Comparison of ENCODE assay signal across 8 cellular contexts in genomic region chrX:129953334-129953648, GRCh38. TPM values are rescaled to one million over a fixed set of nuclear protein-coding genes. Genes with fewer than 3 reads are reported as not detected.
DNase-seq lines count a peak whose midpoint lies in the region; ATAC-seq, FAIRE-seq and TF ChIP-seq lines count a peak whose summit lies in the region.

No MANE protein-coding gene starts in this region.

- no peaks in the 10 kb centered on the region for H3K9me3 ChIP-seq in iPS DF 6.9 (ENCODE audit: control insufficient read depth, insufficient read depth, low read length)

- no peaks in the 10 kb centered on the region for H3K9me3 Mint-ChIP-seq in activated B cell treated with CpG ODN at 0.5 μM for 24 hours
- no peaks in the 10 kb centered on the region for H3K9me3 Mint-ChIP-seq in stimulated activated effector memory CD8-positive, alpha-beta T cell treated with anti-CD3 and anti-CD28 coated beads, Interleukin-12 subunit alpha, Interleukin-12 subunit beta, amount 100 ng/mL, for 72 hours

- peak; percentile 59 for DNase-seq in activated CD8-positive, alpha-beta memory T cell treated with anti-CD3 and anti-CD28 coated beads for 24 hours
- DNase-seq in activated CD8-positive, alpha-beta memory T cell treated with anti-CD3 and anti-CD28 coated beads, Interleukin-2, amount 50 U/mL, for 48 hours = no peak
- DNase-seq in activated B cell treated with CpG ODN at 0.5 μM for 24 hours (no peak), iPS DF 6.9 (ENCODE audit: low read depth, low spot score) (no peak), COLO829 (ENCODE audit: low spot score) (no peak), frontal cortex (ENCODE audit: low spot score in 2 of 2) (no peak)
- DNase-seq in stimulated activated effector memory CD8-positive, alpha-beta T cell treated with anti-CD3 and anti-CD28 coated beads, Interleukin-12 subunit alpha, Interleukin-12 subunit beta, amount 100 ng/mL, for 72 hours (ENCODE audit: low spot score in 2 of 2) = no peak

- peaks cover 26% of the 10 kb centered on the region for H3K4me1 Mint-ChIP-seq in activated B cell treated with CpG ODN at 0.5 μM for 24 hours
- H3K4me1 Mint-ChIP-seq in stimulated activated effector memory CD8-positive, alpha-beta T cell treated with anti-CD3 and anti-CD28 coated beads, Interleukin-12 subunit alpha, Interleukin-12 subunit beta, amount 100 ng/mL, for 72 hours = peaks cover 16% of the 10 kb centered on the region

- H3K4me3 ChIP-seq in iPS DF 6.9 (ENCODE audit: low read length) = peak overlapping the region; percentile 31; the same call in 1 of the 2 replicates

- POLR2A ChIA-PET in activated B cell treated with CpG ODN at 0.5 μM for 24 hours (lab: Charles Lee) = interaction anchor here (0.8 to 2.3 kb wide), 4 partner anchors 8 to 225 kb away, joined by 3 to 10 read pairs (median 3); no protein-coding TSS in a partner anchor

- H3K36me3 ChIP-seq in iPS DF 6.9 (ENCODE audit: control insufficient read depth, insufficient read depth, low read length) = no peaks in the 10 kb centered on the region

- H3K27ac Mint-ChIP-seq in activated B cell treated with CpG ODN at 0.5 μM for 24 hours = no peak overlapping the region
- H3K27ac Mint-ChIP-seq in stimulated activated effector memory CD8-positive, alpha-beta T cell treated with anti-CD3 and anti-CD28 coated beads, Interleukin-12 subunit alpha, Interleukin-12 subunit beta, amount 100 ng/mL, for 72 hours = peak overlapping the region; percentile 92

- H3K4me1 ChIP-seq in iPS DF 6.9 (ENCODE audit: control insufficient read depth, insufficient read depth, low read length) = peaks cover 3% of the 10 kb centered on the region; the same call in 1 of the 2 replicates

- H3K27me3 ChIP-seq in iPS DF 6.9 (ENCODE audit: control insufficient read depth, insufficient read depth, low read length) = peaks cover 28% of the 10 kb centered on the region

- H3K36me3 Mint-ChIP-seq in activated B cell treated with CpG ODN at 0.5 μM for 24 hours (ENCODE audit: low read depth) = peaks cover 3% of the 10 kb centered on the region
- peaks cover 7% of the 10 kb centered on the region for H3K36me3 Mint-ChIP-seq in stimulated activated effector memory CD8-positive, alpha-beta T cell treated with anti-CD3 and anti-CD28 coated beads, Interleukin-12 subunit alpha, Interleukin-12 subunit beta, amount 100 ng/mL, for 72 hours

- no peak for TF ChIP-seq CTCF in activated B cell treated with CpG ODN at 0.5 μM for 24 hours (IDR thresholded peaks at IDR 0.05)

- H3K27me3 Mint-ChIP-seq in activated B cell treated with CpG ODN at 0.5 μM for 24 hours = peaks cover 2% of the 10 kb centered on the region

- H3K4me3 Mint-ChIP-seq in activated B cell treated with CpG ODN at 0.5 μM for 24 hours = peak overlapping the region; percentile 87
- H3K4me3 Mint-ChIP-seq in stimulated activated effector memory CD8-positive, alpha-beta T cell treated with anti-CD3 and anti-CD28 coated beads, Interleukin-12 subunit alpha, Interleukin-12 subunit beta, amount 100 ng/mL, for 72 hours = peak overlapping the region; percentile 78

- no peak for FAIRE-seq in frontal cortex (lab: Jason Lieb, UNC)

- CTCF ChIA-PET in activated B cell treated with CpG ODN at 0.5 μM for 24 hours (lab: Charles Lee) = no interaction called here

- ATAC-seq in activated B cell treated with CpG ODN at 0.5 μM for 24 hours (ENCODE audit: low read depth) = no peak
- no peak for ATAC-seq in stimulated activated effector memory CD8-positive, alpha-beta T cell treated with anti-CD3 and anti-CD28 coated beads, Interleukin-12 subunit alpha, Interleukin-12 subunit beta, amount 100 ng/mL, for 72 hours
- ATAC-seq in HG02763 (IDR thresholded peaks at IDR 0.05; ENCODE audit: unreplicated experiment) = no peak

- WGBS in iPS DF 6.9 (ENCODE audit: insufficient coverage, insufficient read length) = no CpG with 5 or more reads among the region's 18 CpGs

- H3K27ac ChIP-seq in iPS DF 6.9 (ENCODE audit: low read length) = no peak overlapping the region

- intact Hi-C loops in activated B cell treated with CpG ODN at 0.5 μM for 24 hours (cut with micrococcal nuclease) = no loop called here

RNA-seq across cellular contexts. Expression of gene BCORL1, which starts 29.1 kb away (rescaled TPM):
- total RNA-seq in activated B cell treated with CpG ODN at 0.5 μM for 24 hours = 8.0 and 8.2 TPM in 2 replicates
- 2.0 TPM for total RNA-seq in frontal cortex

RNA-seq across cellular contexts. Expression of gene UTP14A, which starts 47.3 kb away (rescaled TPM):
- total RNA-seq in activated B cell treated with CpG ODN at 0.5 μM for 24 hours (33.0 and 33.6 TPM in 2 replicates), frontal cortex (11.0 TPM)
